Comparison of ENCODE assay signal across 1 cellular context in genomic region chr1:152003846-152004442, GRCh38.
TF ChIP-seq lines count a peak whose summit lies in the region.

No MANE protein-coding gene starts in this region.

TF ChIP-seq in WTC11, 78 proteins besides CTCF, POLR2A, EP300 and RAD21:
- no peak for TF ChIP-seq AFF4 (CRISPR knock-in tag; IDR thresholded peaks at IDR 0.05; ENCODE audit: borderline replicate concordance)
- no peak for TF ChIP-seq ZNF219 (CRISPR knock-in tag; IDR thresholded peaks at IDR 0.05; ENCODE audit: borderline replicate concordance)
- TF ChIP-seq ZNF671 (CRISPR knock-in tag; IDR thresholded peaks at IDR 0.05), result no peak
- TF ChIP-seq HMGA2 (CRISPR knock-in tag; IDR thresholded peaks at IDR 0.05), result no peak
- no peak for TF ChIP-seq MLX (CRISPR knock-in tag; IDR thresholded peaks at IDR 0.05)
- TF ChIP-seq, protein P1, sequence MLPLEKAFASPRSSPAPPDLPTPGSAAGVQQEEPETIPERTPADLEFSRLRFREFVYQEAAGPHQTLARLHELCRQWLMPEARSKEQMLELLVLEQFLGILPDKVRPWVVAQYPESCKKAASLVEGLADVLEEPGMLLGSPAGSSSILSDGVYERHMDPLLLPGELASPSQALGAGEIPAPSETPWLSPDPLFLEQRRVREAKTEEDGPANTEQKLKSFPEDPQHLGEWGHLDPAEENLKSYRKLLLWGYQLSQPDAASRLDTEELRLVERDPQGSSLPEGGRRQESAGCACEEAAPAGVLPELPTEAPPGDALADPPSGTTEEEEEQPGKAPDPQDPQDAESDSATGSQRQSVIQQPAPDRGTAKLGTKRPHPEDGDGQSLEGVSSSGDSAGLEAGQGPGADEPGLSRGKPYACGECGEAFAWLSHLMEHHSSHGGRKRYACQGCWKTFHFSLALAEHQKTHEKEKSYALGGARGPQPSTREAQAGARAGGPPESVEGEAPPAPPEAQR (CRISPR knock-in tag; IDR thresholded peaks at IDR 0.05), result no peak
- TF ChIP-seq GABPB1 (CRISPR knock-in tag; IDR thresholded peaks at IDR 0.05), result no peak
- no peak for TF ChIP-seq ZNF138 (CRISPR knock-in tag; conservative IDR thresholded peaks at IDR 0.05)
- TF ChIP-seq TEAD4 (CRISPR knock-in tag; IDR thresholded peaks at IDR 0.05), result no peak
- no peak for TF ChIP-seq CREB1 (CRISPR knock-in tag; IDR thresholded peaks at IDR 0.05)
- TF ChIP-seq ATF6 (CRISPR knock-in tag; IDR thresholded peaks at IDR 0.05), result no peak
